9 cellular contexts compared by ENCODE assay signal in genomic region chr9:6644346-6645152, GRCh38. TPM values are rescaled to one million over a fixed set of nuclear protein-coding genes. Genes with fewer than 3 reads are reported as not detected.
DNase-seq lines count a peak whose midpoint lies in the region; ATAC-seq lines count a peak whose summit lies in the region.
"Had no signal": no experiment of that assay in that cellular context is flagged by ENCODE, and none has a peak within 500 bp of the region (broad histone marks: within the 10 kb centered on the region; RNA-seq: fewer than 3 reads in every experiment).

No MANE protein-coding gene starts in this region.

- H3K4me3 ChIP-seq in ectodermal cell (ENCODE audit: insufficient read depth, low read depth, low read length), result peak overlapping the region; percentile 75

- ATAC-seq in HG02763 (IDR thresholded peaks at IDR 0.05; ENCODE audit: unreplicated experiment), result no peak

- peak overlapping the region; percentile 66 for H3K9ac ChIP-seq in ES-I3 (ENCODE audit: low read depth, low read length)

- H3K9me3 ChIP-seq in ES-I3 (ENCODE audit: control insufficient read depth, insufficient read depth, low read length) (no peaks in the 10 kb centered on the region), ectodermal cell (ENCODE audit: control insufficient read depth, low read length) (no peaks in the 10 kb centered on the region)

- peak; percentile 39 for DNase-seq in NCI-H2227 (lab: John Stamatoyannopoulos, UW; ENCODE audit: unreplicated experiment)
- DNase-seq in occipital lobe (lab: John Stamatoyannopoulos, UW), result peak; percentile 10
- no peak for DNase-seq in putamen (ENCODE audit: low spot score)
- no peak for DNase-seq in SKM-1 treated with dmso at 0.1 percent for 144 hours (lab: John Stamatoyannopoulos, UW; ENCODE audit: unreplicated experiment)
- no peak for DNase-seq in NCI-H82 treated with DMSO at 0.1 percent for 48 hours (lab: John Stamatoyannopoulos, UW; ENCODE audit: unreplicated experiment)
- DNase-seq: activated CD4-positive, CD25-positive, alpha-beta regulatory T cell treated with anti-CD3 and anti-CD28 coated beads, Interleukin-2, amount 50 U/mL, for 72 hours had no signal

- peaks cover 24% of the 10 kb centered on the region for H3K4me1 ChIP-seq in ES-I3 (ENCODE audit: insufficient read depth, low read length)
- no peaks in the 10 kb centered on the region for H3K4me1 ChIP-seq in ectodermal cell (ENCODE audit: control insufficient read depth, insufficient read depth, low read length)

- H3K36me3 ChIP-seq in ES-I3 (ENCODE audit: insufficient read depth, low read length) (no peaks in the 10 kb centered on the region; the same call in 1 of the 2 replicates), ectodermal cell (ENCODE audit: control insufficient read depth, insufficient read depth, low read length) (no peaks in the 10 kb centered on the region)

- no peak overlapping the region for H3K27ac ChIP-seq in ectodermal cell (ENCODE audit: insufficient read depth, low read depth, low read length, poor library complexity, severe bottlenecking)

- peaks cover 23% of the 10 kb centered on the region for H3K27me3 ChIP-seq in ectodermal cell (ENCODE audit: control insufficient read depth, insufficient read depth, low read length, poor library complexity, severe bottlenecking)

- WGBS in ectodermal cell, 2 experiments, result 0 to 1% methylated on average over 33 of the region's 33 CpGs

RNA-seq across cellular contexts. Expression of gene GLDC, which starts 1.0 kb away (rescaled TPM):
- polyA plus RNA-seq in ectodermal cell (2013, experiment 1 of 4), result 63.8 TPM
- polyA plus RNA-seq in ectodermal cell (2013, experiment 2 of 4), result 83.8 TPM
- polyA plus RNA-seq in ectodermal cell (2013, experiment 3 of 4), result 52.6 TPM
- polyA plus RNA-seq in ectodermal cell (2013, experiment 4 of 4), result 61.9 TPM
- total RNA-seq in occipital lobe, result 10.0 TPM

Comparison
In these comparisons a context has a peak if more than half of its experiments do, and no peak if none do; other contexts are left out.
1. DNase-seq: peak in NCI-H2227 (single experiment) and occipital lobe (single experiment); none in putamen (single experiment), SKM-1 treated with dmso at 0.1 percent for 144 hours (single experiment) and NCI-H82 treated with DMSO at 0.1 percent for 48 hours (single experiment).